16 cellular contexts compared by ENCODE assay signal in the genomic region with DNA sequence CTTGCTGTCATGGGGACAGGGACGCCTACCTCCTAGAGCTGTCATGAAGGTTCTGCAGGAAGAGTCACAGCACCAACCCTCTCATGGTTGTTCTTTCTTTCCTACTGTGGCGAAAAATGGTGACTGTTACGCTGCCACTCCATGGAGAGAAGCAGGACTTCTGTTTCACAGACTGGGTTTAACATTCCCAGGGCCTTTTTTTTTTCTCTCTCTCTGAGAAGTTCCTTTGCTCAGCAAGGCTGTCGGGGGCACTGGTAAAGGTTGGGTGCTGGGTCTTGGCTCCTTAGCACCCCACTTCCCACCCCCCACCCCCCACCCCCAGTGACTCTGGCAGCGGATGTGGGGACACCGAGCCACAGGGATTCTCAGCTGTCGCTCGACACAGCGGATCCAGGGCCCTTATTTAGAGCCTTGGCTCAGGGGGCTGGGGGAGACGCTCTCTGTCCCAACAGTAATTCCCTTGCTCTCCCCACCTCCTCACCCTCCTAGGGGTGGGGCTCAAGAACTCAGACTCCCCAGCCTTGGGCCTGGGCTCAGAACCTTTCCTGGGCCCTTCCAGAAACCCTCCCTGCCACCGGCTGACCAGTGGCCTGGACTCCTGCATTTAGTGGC. TPM values are rescaled to one million over a fixed set of nuclear protein-coding genes. Genes with fewer than 3 reads are reported as not detected.
A peak's percentile ranks its signal among the peaks of the same experiment; 100 is the strongest.
DNase-seq lines count a peak whose midpoint lies in the region; ATAC-seq, FAIRE-seq and TF ChIP-seq lines count a peak whose summit lies in the region.
"Had no signal": no experiment of that assay in that cellular context is flagged by ENCODE, and none has a peak within 500 bp of the region (broad histone marks: within the 10 kb centered on the region; RNA-seq: fewer than 3 reads in every experiment).

No MANE protein-coding gene starts in this region.

- H3K9me3 Mint-ChIP-seq in osteocyte (ENCODE audit: unreplicated experiment) = no peaks in the 10 kb centered on the region
- H3K9me3 Mint-ChIP-seq: activated CD4-positive, alpha-beta T cell treated with anti-CD3 and anti-CD28 coated beads, Interleukin-2, amount 10 ng/mL, durations not matched to agents 7 days and 5 days; mesothelial cell of epicardium had no signal

- H3K4me1 ChIP-seq in HepG2 (ENCODE audit: insufficient read depth, low read length) (peaks cover 69% of the 10 kb centered on the region), right lobe of liver (no peaks in the 10 kb centered on the region), urinary bladder (ENCODE audit: insufficient read depth) (no peaks in the 10 kb centered on the region)

- no peak for FAIRE-seq in HepG2 (lab: Jason Lieb, UNC)
- FAIRE-seq: islet of Langerhans had no signal

- TF ChIP-seq EP300 in HepG2 (IDR thresholded peaks at IDR 0.05; ENCODE audit: low read depth in 2 of 2, low read length in 2 of 2) = no peak
- no peak for TF ChIP-seq EP300 in HepG2 (CRISPR knock-in tag; IDR thresholded peaks at IDR 0.05; ENCODE audit: borderline replicate concordance)

- H4K20me1 ChIP-seq in HepG2 (ENCODE audit: insufficient read depth, low read length) = no peaks in the 10 kb centered on the region

- no peaks in the 10 kb centered on the region for H3K79me2 ChIP-seq in HepG2 (ENCODE audit: insufficient read depth, low read length)

- peak overlapping the region; percentile 83 for H3K4me2 ChIP-seq in HepG2 (ENCODE audit: low read depth, low read length)

- H3K36me3 ChIP-seq in HepG2 (replicated peaks in 1 of 2; ENCODE audit: control insufficient read depth in 1 of 2, insufficient read depth in 2 of 2, low read length in 2 of 2) (no peaks in the 10 kb centered on the region), right lobe of liver (no peaks in the 10 kb centered on the region), urinary bladder (ENCODE audit: insufficient read depth) (no peaks in the 10 kb centered on the region)

- H3K4me3 ChIP-seq in HepG2 (replicated peaks in 1 of 3; ENCODE audit: insufficient read depth in 1 of 3, low read depth in 2 of 3, low read length in 3 of 3) (peak overlapping the region in 2 of 3 experiments; percentile 3 to 60; a peak in 3 of 6 replicates), right lobe of liver (no peak overlapping the region), fibroblast of villous mesenchyme (ENCODE audit: low read depth, low read length) (no peak overlapping the region), urinary bladder (ENCODE audit: low read depth, low read length) (no peak overlapping the region)

- no peak for TF ChIP-seq POLR2A in HepG2 (IDR thresholded peaks at IDR 0.05; ENCODE audit: insufficient read depth in 1 of 2, low read depth in 2 of 2, low read length in 2 of 2)
- TF ChIP-seq POLR2A in right lobe of liver (IDR thresholded peaks at IDR 0.05) = no peak

- H3K27ac ChIP-seq in HepG2 (ENCODE audit: extremely low read length, insufficient read depth, low read length) = no peak overlapping the region
- no peak overlapping the region for H3K27ac ChIP-seq in right lobe of liver
- H3K27ac ChIP-seq in urinary bladder (ENCODE audit: low read depth) = peak overlapping the region; percentile 18

- peaks cover 54% of the 10 kb centered on the region for H3K4me1 Mint-ChIP-seq in osteocyte (ENCODE audit: unreplicated experiment)
- H3K4me1 Mint-ChIP-seq: activated CD4-positive, alpha-beta T cell treated with anti-CD3 and anti-CD28 coated beads, Interleukin-2, amount 10 ng/mL, durations not matched to agents 7 days and 5 days had no signal

- TF ChIP-seq RAD21 in HepG2 (CRISPR knock-in tag; IDR thresholded peaks at IDR 0.05) = no peak

- H3K27me3 Mint-ChIP-seq in osteocyte (ENCODE audit: unreplicated experiment) = no peaks in the 10 kb centered on the region
- H3K27me3 Mint-ChIP-seq: activated CD4-positive, alpha-beta T cell treated with anti-CD3 and anti-CD28 coated beads, Interleukin-2, amount 10 ng/mL, durations not matched to agents 7 days and 5 days; activated naive CD8-positive, alpha-beta T cell had no signal

- in situ Hi-C loops in HepG2 (cut with HindIII; ENCODE audit: extremely low pct_ligation_motif_present, low pct_unique_long_range_greater_than_20kb) (no loop called here), ACHN (cut with HindIII; ENCODE audit: low pct_ligation_motif_present, low pct_unique_long_range_greater_than_20kb, low sequenced_read_pairs) (no loop called here)

- H3K36me3 Mint-ChIP-seq in osteocyte (ENCODE audit: unreplicated experiment) = no peaks in the 10 kb centered on the region
- H3K36me3 Mint-ChIP-seq: activated naive CD8-positive, alpha-beta T cell; mesothelial cell of epicardium had no signal

- peak overlapping the region; percentile 23 for H3K27ac Mint-ChIP-seq in osteocyte (ENCODE audit: unreplicated experiment)
- H3K27ac Mint-ChIP-seq: activated CD4-positive, alpha-beta T cell treated with anti-CD3 and anti-CD28 coated beads, Interleukin-2, amount 10 ng/mL, durations not matched to agents 7 days and 5 days; activated naive CD8-positive, alpha-beta T cell; mesothelial cell of epicardium had no signal

- H2AFZ ChIP-seq in HepG2 (ENCODE audit: low read length) = peak overlapping the region; percentile 23

- H3K9me3 ChIP-seq in HepG2 (ENCODE audit: low read length) (no peaks in the 10 kb centered on the region), right lobe of liver (no peaks in the 10 kb centered on the region)

- TF ChIP-seq CTCF in HepG2 (CRISPR knock-in tag; IDR thresholded peaks at IDR 0.05) = no peak
- TF ChIP-seq CTCF in right lobe of liver (IDR thresholded peaks at IDR 0.05) = no peak
- peak; percentile 6 for TF ChIP-seq CTCF in fibroblast of villous mesenchyme (IDR thresholded peaks at IDR 0.05; ENCODE audit: insufficient read depth, low read depth, low read length)
- peak; percentile 19 for TF ChIP-seq CTCF in osteocyte (IDR thresholded peaks at IDR 0.05)

- H3K9ac ChIP-seq in HepG2 (ENCODE audit: insufficient read depth, low read depth, low read length) = peak overlapping the region; percentile 56; the same call in 1 of the 2 replicates

- no peaks in the 10 kb centered on the region; a peak in 1 of 5 replicates for H3K27me3 ChIP-seq in HepG2 (ENCODE audit: control insufficient read depth in 1 of 2, insufficient read depth in 2 of 2, low read length in 2 of 2)
- no peaks in the 10 kb centered on the region for H3K27me3 ChIP-seq in right lobe of liver

- POLR2A ChIA-PET in HepG2 (lab: Yijun Ruan, JAX) = interaction anchor here (1.1 kb wide), 1 partner anchor 34 kb away, joined by 6 read pairs; the partner anchor contains the start of gene DUSP1

- no peak for ATAC-seq in HepG2
- no peak for ATAC-seq in right lobe of liver

- intact Hi-C loops in HepG2 (cut with micrococcal nuclease; ENCODE audit: unreplicated experiment) (no loop called here), right lobe of liver (cut with DNase I) (no loop called here)

- no peak for DNase-seq in HepG2 (ENCODE audit: low spot score)
- DNase-seq in right lobe of liver = no peak
- no peak for DNase-seq in fibroblast of villous mesenchyme (ENCODE audit: low read depth)
- DNase-seq in osteocyte (ENCODE audit: extremely low spot score, unreplicated experiment) = no peak
- DNase-seq in ACHN = no peak
- DNase-seq in Ammon's horn (ENCODE audit: low spot score) = no peak
- DNase-seq in GM03348 (ENCODE audit: low spot score) = no peak
- DNase-seq: 8988T; activated CD4-positive, alpha-beta T cell treated with anti-CD3 and anti-CD28 coated beads, Interleukin-2, amount 10 ng/mL, durations not matched to agents 7 days and 5 days; activated T-cell treated with anti-CD3 and anti-CD28 coated beads for 4 hours; glutamatergic neuron; NCI-H1694 had no signal

- CTCF ChIA-PET in HepG2 (lab: Yijun Ruan, JAX; ENCODE audit: low intra/inter-chr PET ratio, low total read pairs) = no interaction called here

- BruUV-seq in HepG2 (replicated peaks; lab: Mats Ljungman, UMichigan) = no TSS peak

- WGBS in HepG2 (ENCODE audit: low lambda C conversion rate) = 28% methylated on average over 11 of the region's 11 CpGs
- 83% methylated on average over 4 of the region's 11 CpGs for WGBS in right lobe of liver (ENCODE audit: insufficient coverage, low coverage, low lambda C conversion rate, missing lambda C conversion rate)
- WGBS in urinary bladder = 77% methylated on average over 11 of the region's 11 CpGs

- no peak overlapping the region for H3K4me3 Mint-ChIP-seq in osteocyte (ENCODE audit: unreplicated experiment)
- H3K4me3 Mint-ChIP-seq: activated CD4-positive, alpha-beta T cell treated with anti-CD3 and anti-CD28 coated beads, Interleukin-2, amount 10 ng/mL, durations not matched to agents 7 days and 5 days; activated naive CD8-positive, alpha-beta T cell; mesothelial cell of epicardium had no signal

TF ChIP-seq in HepG2, 621 proteins besides CTCF, POLR2A, EP300 and RAD21 (continues in another document):
- TF ChIP-seq ZNF382 (CRISPR knock-in tag; IDR thresholded peaks at IDR 0.05; ENCODE audit: borderline replicate concordance) (no peak), PRMT3 (CRISPR knock-in tag; IDR thresholded peaks at IDR 0.05; ENCODE audit: borderline replicate concordance, low read depth) (no peak), MIXL1 (CRISPR knock-in tag; IDR thresholded peaks at IDR 0.05) (no peak)

RNA-seq across cellular contexts. Expression of gene DUSP1, which starts 34.4 kb away (rescaled TPM):
- total RNA-seq in HepG2 (2016; rRNA removed; fragmentation: Illumina TruSeq; extraction: Trizol) (18.0 and 27.1 TPM in 2 replicates), right lobe of liver (100 to 1,000 TPM; 106 to 407 (median 232) TPM), fibroblast of villous mesenchyme (98.2 and 246 TPM in 2 replicates), osteocyte (201 and 250 TPM in 2 replicates), urinary bladder (76.4 TPM)
- total RNA-seq in HepG2 (2016; cell fraction: cytosol; rRNA removed; fragmentation: Illumina TruSeq; extraction: Trizol; ENCODE audit: low read depth) = 7.1 and 7.8 TPM in 2 replicates
- 15.8 and 29.9 TPM in 2 replicates for total RNA-seq in HepG2 (2016; cell fraction: insoluble cytoplasmic fraction; rRNA removed; fragmentation: Illumina TruSeq; extraction: Trizol)
- 14.2 and 16.6 TPM in 2 replicates for total RNA-seq in HepG2 (2016; cell fraction: membrane; rRNA removed; fragmentation: Illumina TruSeq; extraction: Trizol)
- total RNA-seq in HepG2 (2016; cell fraction: nucleus; rRNA removed; fragmentation: Illumina TruSeq; extraction: Trizol) = 53.7 and 56.5 TPM in 2 replicates
- polyA plus RNA-seq in HepG2 (2011; rRNA removed) (55.5 and 79.2 TPM in 2 replicates), urinary bladder (822 TPM)
- polyA plus RNA-seq in HepG2 (2011; cell fraction: cytosol; rRNA removed) = 59.1 and 69.7 TPM in 2 replicates
- 85.1 and 113 TPM in 2 replicates for polyA plus RNA-seq in HepG2 (2011; cell fraction: nucleus; rRNA removed)
- 48.1 and 56.6 TPM in 2 replicates for polyA plus RNA-seq in HepG2 (2012)
- 4.7 and 6.0 TPM in 2 replicates for polyA plus RNA-seq in HepG2 (2016; cell fraction: cytosol; fragmentation: Illumina TruSeq; extraction: Trizol; ENCODE audit: low read depth)
- 17.2 and 23.0 TPM in 2 replicates for polyA plus RNA-seq in HepG2 (2016; cell fraction: insoluble cytoplasmic fraction; fragmentation: Illumina TruSeq; extraction: Trizol; ENCODE audit: low read depth)
- 9.3 and 9.4 TPM in 2 replicates for polyA plus RNA-seq in HepG2 (2016; cell fraction: membrane; fragmentation: Illumina TruSeq; extraction: Trizol; ENCODE audit: low read depth)
- polyA plus RNA-seq in HepG2 (2016; cell fraction: nucleus; fragmentation: Illumina TruSeq; extraction: Trizol; ENCODE audit: insufficient read depth, low read depth) = 63.2 and 85.8 TPM in 2 replicates
- 142 and 198 TPM in 2 replicates for polyA minus RNA-seq in HepG2 (2011; rRNA and poly(A)+ RNA removed; ENCODE audit: low replicate concordance)
- 72.5 and 80.5 TPM in 2 replicates for polyA minus RNA-seq in HepG2 (2011; cell fraction: cytosol; rRNA and poly(A)+ RNA removed)
- 95.3 and 131 TPM in 2 replicates for polyA minus RNA-seq in HepG2 (2011; cell fraction: nucleus; rRNA and poly(A)+ RNA removed)

Comparison
In these comparisons a context has a peak if more than half of its experiments do, and no peak if none do; other contexts are left out.
1. H3K4me3 ChIP-seq: peak in HepG2 (2 of 3); none in right lobe of liver (0 of 3), fibroblast of villous mesenchyme (single experiment) and urinary bladder (single experiment).
2. CTCF ChIP-seq: peak in fibroblast of villous mesenchyme (single experiment) and osteocyte (single experiment); none in HepG2 (single experiment) and right lobe of liver (0 of 4).